Comparison of ENCODE assay signal across 8 cellular contexts in the genomic region with DNA sequence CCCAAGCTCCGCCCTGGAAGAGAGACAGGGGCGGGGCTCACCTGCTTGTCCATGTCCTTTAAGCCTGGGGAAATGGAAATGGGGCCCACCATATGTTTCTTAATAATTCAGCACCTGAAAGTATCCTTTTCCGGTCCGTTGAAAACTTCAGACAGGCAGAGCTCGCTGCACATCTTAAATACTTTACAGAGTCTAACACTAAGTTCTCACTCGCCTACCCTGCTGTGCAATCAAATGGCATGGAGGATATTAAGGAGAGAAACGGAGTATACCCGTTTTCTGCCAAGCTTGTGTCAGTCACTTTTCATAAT. TPM values are rescaled to one million over a fixed set of nuclear protein-coding genes. Genes with fewer than 3 reads are reported as not detected.
DNase-seq lines count a peak whose midpoint lies in the region; ATAC-seq and TF ChIP-seq lines count a peak whose summit lies in the region.

No MANE protein-coding gene starts in this region.

- H3K36me3 ChIP-seq in BLaER1 (peaks cover 35% of the 10 kb centered on the region), colonic mucosa (peaks cover 7% of the 10 kb centered on the region)

- H3K36me3 Mint-ChIP-seq in natural killer cell treated with Interleukin-12 subunit alpha and Interleukin-12 subunit beta and Interleukin-15 and Interleukin-18, amount 100 ng/mL, for 72 hours: peaks cover 6% of the 10 kb centered on the region

- peaks cover 3 to 7% of the 10 kb centered on the region in 2 donors for H3K27me3 Mint-ChIP-seq in natural killer cell treated with Interleukin-12 subunit alpha and Interleukin-12 subunit beta and Interleukin-15 and Interleukin-18, amount 100 ng/mL, for 72 hours

- TF ChIP-seq CTCF in colonic mucosa (IDR thresholded peaks at IDR 0.05): no peak

- H3K27me3 ChIP-seq in BLaER1 (peaks cover 4% of the 10 kb centered on the region; the same call in 1 of the 2 replicates), colonic mucosa (no peaks in the 10 kb centered on the region)

- H3K4me1 Mint-ChIP-seq in natural killer cell treated with Interleukin-12 subunit alpha and Interleukin-12 subunit beta and Interleukin-15 and Interleukin-18, amount 100 ng/mL, for 72 hours (ENCODE audit: low read depth in 2 of 2): peaks cover 33 to 41% of the 10 kb centered on the region in 2 donors

- H3K9ac ChIP-seq in BLaER1 (no peak overlapping the region), colonic mucosa (ENCODE audit: low read depth in 2 of 2, low read length in 2 of 2) (peak overlapping the region in 1 of 2 donors; percentile 46)

- H3K4me1 ChIP-seq in BLaER1 (peaks cover 30% of the 10 kb centered on the region), colonic mucosa (peaks cover 3% of the 10 kb centered on the region)

- H3K4me2 ChIP-seq in BLaER1: peak overlapping the region; percentile 21

- H3K4me3 ChIP-seq in BLaER1: peak overlapping the region; percentile 91
- peak overlapping the region; percentile 91 for H3K4me3 ChIP-seq in Jurkat, Clone E6-1 (ENCODE audit: low read length)
- peak overlapping the region; percentile 82 for H3K4me3 ChIP-seq in colonic mucosa

- DNase-seq in Jurkat, Clone E6-1 (ENCODE audit: low read depth, low spot score): no peak
- no peak for DNase-seq in colonic mucosa
- no peak for DNase-seq in natural killer cell treated with Interleukin-12 subunit alpha and Interleukin-12 subunit beta and Interleukin-15 and Interleukin-18, amount 100 ng/mL, for 72 hours (ENCODE audit: low spot score)
- no peak for DNase-seq in activated CD8-positive, alpha-beta memory T cell treated with anti-CD3 and anti-CD28 coated beads for 24 hours

- intact Hi-C loops in colonic mucosa (cut with DNase I): no loop called here

- H3K27ac ChIP-seq in BLaER1 (peak overlapping the region; percentile 89; the same call in 1 of the 2 replicates), colonic mucosa (peak overlapping the region; percentile 89)

- H3K9me3 ChIP-seq in BLaER1 (no peaks in the 10 kb centered on the region), colonic mucosa (no peaks in the 10 kb centered on the region)

- H4K20me1 ChIP-seq in BLaER1: peaks cover 15% of the 10 kb centered on the region; the same call in 1 of the 2 replicates

- ATAC-seq in natural killer cell treated with Interleukin-12 subunit alpha and Interleukin-12 subunit beta and Interleukin-15 and Interleukin-18, amount 100 ng/mL, for 72 hours: no peak
- ATAC-seq in HG02885 (IDR thresholded peaks at IDR 0.05; ENCODE audit: poor library complexity, unreplicated experiment) (no peak), HG03108 (IDR thresholded peaks at IDR 0.05; ENCODE audit: unreplicated experiment) (no peak), HG03135 (IDR thresholded peaks at IDR 0.05; ENCODE audit: unreplicated experiment) (no peak)

- H3K9me3 Mint-ChIP-seq in natural killer cell treated with Interleukin-12 subunit alpha and Interleukin-12 subunit beta and Interleukin-15 and Interleukin-18, amount 100 ng/mL, for 72 hours: no peaks in the 10 kb centered on the region

- peak overlapping the region; percentile 92 for H3K4me3 Mint-ChIP-seq in natural killer cell treated with Interleukin-12 subunit alpha and Interleukin-12 subunit beta and Interleukin-15 and Interleukin-18, amount 100 ng/mL, for 72 hours

- H3K27ac Mint-ChIP-seq in natural killer cell treated with Interleukin-12 subunit alpha and Interleukin-12 subunit beta and Interleukin-15 and Interleukin-18, amount 100 ng/mL, for 72 hours: peak overlapping the region; percentile 90 to 99

RNA-seq across cellular contexts. Expression of gene CC2D1B, which starts 0.5 kb away (rescaled TPM):
- polyA plus RNA-seq in Jurkat, Clone E6-1 (2012; ENCODE audit: insufficient read depth, insufficient read length): 28.2 TPM
- 10 to 100 TPM; 25.2 to 27.3 TPM for total RNA-seq in colonic mucosa
- total RNA-seq in natural killer cell treated with Interleukin-12 subunit alpha and Interleukin-12 subunit beta and Interleukin-15 and Interleukin-18, amount 100 ng/mL, for 72 hours: 10 to 100 TPM; 53.9 to 59.3 TPM

RNA-seq across cellular contexts. Expression of gene ORC1, which starts 37.8 kb away (rescaled TPM):
- 19.7 TPM for polyA plus RNA-seq in Jurkat, Clone E6-1 (2012; ENCODE audit: insufficient read depth, insufficient read length)
- 10 to 100 TPM in 1 of 2 donors, 1 to 10 TPM in 1; 4.9 to 19.6 TPM for total RNA-seq in colonic mucosa
- total RNA-seq in natural killer cell treated with Interleukin-12 subunit alpha and Interleukin-12 subunit beta and Interleukin-15 and Interleukin-18, amount 100 ng/mL, for 72 hours: 10 to 100 TPM; 20.7 to 56.4 TPM

RNA-seq across cellular contexts. Expression of gene PRPF38A, which starts 37.9 kb away (rescaled TPM):
- 130 TPM for polyA plus RNA-seq in Jurkat, Clone E6-1 (2012; ENCODE audit: insufficient read depth, insufficient read length)
- 10 to 100 TPM; 56.7 to 61.4 TPM for total RNA-seq in colonic mucosa
- 100 to 1,000 TPM in 1 of 2 donors, 10 to 100 TPM in 1; 94.7 to 105 TPM for total RNA-seq in natural killer cell treated with Interleukin-12 subunit alpha and Interleukin-12 subunit beta and Interleukin-15 and Interleukin-18, amount 100 ng/mL, for 72 hours
